ENCODE assay signal across 16 cellular contexts in the genomic region with DNA sequence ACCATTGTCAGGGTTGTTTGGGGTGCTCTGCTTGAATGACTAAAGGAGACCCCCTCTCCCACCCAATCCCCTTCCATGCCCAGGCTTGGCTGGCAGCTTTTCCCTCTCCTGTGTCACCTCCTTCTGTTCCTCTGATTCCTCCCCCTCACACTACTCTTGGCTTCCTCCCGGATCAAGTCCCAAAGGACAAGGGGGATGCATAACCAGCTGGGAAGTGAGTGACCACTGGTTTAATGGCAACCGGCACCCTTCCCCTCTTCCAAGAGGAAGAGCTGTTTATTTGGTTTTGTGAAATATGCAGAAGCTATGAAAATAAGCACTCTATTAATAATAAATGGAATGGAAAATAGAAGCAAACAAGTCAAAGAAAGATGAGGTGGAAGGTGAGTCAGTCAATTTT.
"Had no signal": no experiment of that assay in that cellular context is flagged by ENCODE, and none has a peak within 500 bp of the region (broad histone marks: within the 10 kb centered on the region; RNA-seq: fewer than 3 reads in every experiment).

No MANE protein-coding gene starts in this region.

- H3K27ac ChIP-seq: thoracic aorta had no signal

- H3K9me3 ChIP-seq: ovary, stomach, thoracic aorta had no signal

- FAIRE-seq: kidney had no signal

- H3K36me3 ChIP-seq: ovary, stomach, thoracic aorta had no signal

- H3K27me3 ChIP-seq: ovary, stomach had no signal

- H3K4me3 ChIP-seq: coronary artery, ovary, stomach, thoracic aorta had no signal

- DNase-seq: activated CD4-positive, alpha-beta T cell treated with anti-CD3 and anti-CD28 coated beads, Interleukin-2, amount 10 ng/mL, durations not matched to agents 24 days and 14 days; activated CD4-positive, CD25-positive, alpha-beta regulatory T cell; activated CD8-positive, alpha-beta memory T cell treated with anti-CD3 and anti-CD28 coated beads, Interleukin-2, amount 50 U/mL, for 4 hours; activated CD8-positive, alpha-beta T cell treated with anti-CD3 and anti-CD28 coated beads, Interleukin-2, amount 10 ng/mL, durations not matched to agents 7 days and 5 days; activated gamma-delta T cell; activated T-cell treated with anti-CD3 and anti-CD28 coated beads, Interleukin-2, amount 50 U/mL, for 48 hours; amygdala; effector CD4-positive, alpha-beta T cell; foreskin melanocyte; kidney; ovary; stimulated activated CD4-positive, alpha-beta T cell treated with anti-CD3 and anti-CD28 coated beads, Interleukin-12 subunit alpha, Interleukin-12 subunit beta, amount 100 ng/mL, for 4 hours; stimulated activated CD4-positive, alpha-beta T cell treated with anti-CD3 and anti-CD28 coated beads, Interleukin-2, amount 100 ng/mL, for 24 hours; stomach had no signal
